Comparison of ENCODE assay signal across 7 cellular contexts in genomic region chr16:18493903-18494480, GRCh38.
DNase-seq lines count a peak whose midpoint lies in the region; ATAC-seq, FAIRE-seq and TF ChIP-seq lines count a peak whose summit lies in the region.
"Not testable (repeated sequence)": the region's sequence is repeated elsewhere in the genome, so short reads cannot be mapped to it uniquely, and the experiment has no call there.

No MANE protein-coding gene starts in this region.

- H3K4me2 ChIP-seq in HepG2 (ENCODE audit: low read depth, low read length), result not testable (repeated sequence)

- not testable (repeated sequence) for H3K79me2 ChIP-seq in HepG2 (ENCODE audit: insufficient read depth, low read length)

- TF ChIP-seq CTCF in RWPE2 (IDR thresholded peaks at IDR 0.05; ENCODE audit: poor library complexity, severe bottlenecking); HepG2 (CRISPR knock-in tag; IDR thresholded peaks at IDR 0.05); omental fat pad (IDR thresholded peaks at IDR 0.05); upper lobe of left lung (IDR thresholded peaks at IDR 0.05): not testable (repeated sequence)

- H2AFZ ChIP-seq in HepG2 (ENCODE audit: low read length), result not testable (repeated sequence)

- FAIRE-seq in HepG2 (lab: Jason Lieb, UNC), result not testable (repeated sequence)

- CTCF ChIA-PET in HepG2 (lab: Yijun Ruan, JAX; ENCODE audit: low intra/inter-chr PET ratio, low total read pairs), result not testable (repeated sequence)

- not testable (repeated sequence) for DNase-seq in RWPE2 (ENCODE audit: low spot score); Right ventricle myocardium superior; left ventricle myocardium superior; HepG2 (ENCODE audit: low spot score); omental fat pad (ENCODE audit: low spot score); upper lobe of left lung

- H3K9ac ChIP-seq in HepG2 (ENCODE audit: insufficient read depth, low read depth, low read length), result not testable (repeated sequence)

- peak; percentile 83 for ATAC-seq in RWPE2 (ENCODE audit: low read depth)
- ATAC-seq in esophagus mucosa, result peak; percentile 38
- peak; percentile 92 for ATAC-seq in Right ventricle myocardium superior (ENCODE audit: poor library complexity)
- ATAC-seq in left ventricle myocardium superior, result peak; percentile 93
- ATAC-seq in HepG2, result peak; percentile 35
- ATAC-seq in omental fat pad (ENCODE audit: low FRiP score), result peak; percentile 75
- ATAC-seq in upper lobe of left lung (ENCODE audit: low FRiP score in 2 of 2), result peak; percentile 62 to 96

- not testable (repeated sequence) for TF ChIP-seq POLR2A in HepG2 (IDR thresholded peaks at IDR 0.05; ENCODE audit: insufficient read depth in 1 of 2, low read depth in 2 of 2, low read length in 2 of 2); upper lobe of left lung (IDR thresholded peaks at IDR 0.05)

- not testable (repeated sequence) for H4K20me1 ChIP-seq in HepG2 (ENCODE audit: insufficient read depth, low read length)

- in situ Hi-C loops in HepG2 (cut with HindIII; ENCODE audit: extremely low pct_ligation_motif_present, low pct_unique_long_range_greater_than_20kb), result not testable (repeated sequence)

- intact Hi-C loops in Right ventricle myocardium superior (cut with DNase I); left ventricle myocardium superior (cut with micrococcal nuclease); HepG2 (cut with micrococcal nuclease; ENCODE audit: unreplicated experiment): not testable (repeated sequence)

- no CpG with 5 or more reads among the region's 6 CpGs for WGBS in HepG2 (ENCODE audit: low lambda C conversion rate)
- WGBS in upper lobe of left lung, 2 donors, result no CpG with 5 or more reads among the region's 6 CpGs

- H3K27me3 ChIP-seq in RWPE2 (ENCODE audit: insufficient read depth, poor library complexity, severe bottlenecking); HepG2 (ENCODE audit: control insufficient read depth in 1 of 2, insufficient read depth in 2 of 2, low read length in 2 of 2); upper lobe of left lung: not testable (repeated sequence)

- not testable (repeated sequence) for H3K4me3 ChIP-seq in RWPE2 (ENCODE audit: severe bottlenecking); HepG2 (replicated peaks in 1 of 3; ENCODE audit: insufficient read depth in 1 of 3, low read depth in 2 of 3, low read length in 3 of 3); upper lobe of left lung

- H3K36me3 ChIP-seq in RWPE2 (ENCODE audit: low read depth); HepG2 (replicated peaks in 1 of 2; ENCODE audit: control insufficient read depth in 1 of 2, insufficient read depth in 2 of 2, low read length in 2 of 2); upper lobe of left lung: not testable (repeated sequence)

- TF ChIP-seq EP300 in HepG2 (IDR thresholded peaks at IDR 0.05; ENCODE audit: low read depth in 2 of 2, low read length in 2 of 2); HepG2 (CRISPR knock-in tag; IDR thresholded peaks at IDR 0.05; ENCODE audit: borderline replicate concordance); upper lobe of left lung (IDR thresholded peaks at IDR 0.05): not testable (repeated sequence)

- POLR2A ChIA-PET in HepG2 (lab: Yijun Ruan, JAX), result not testable (repeated sequence)

- not testable (repeated sequence) for H3K9me3 ChIP-seq in RWPE2 (ENCODE audit: severe bottlenecking); HepG2 (ENCODE audit: low read length); upper lobe of left lung

- not testable (repeated sequence) for TF ChIP-seq RAD21 in HepG2 (CRISPR knock-in tag; IDR thresholded peaks at IDR 0.05)

- not testable (repeated sequence) for H3K27ac ChIP-seq in RWPE2 (ENCODE audit: poor library complexity, severe bottlenecking); HepG2 (ENCODE audit: extremely low read length, insufficient read depth, low read length); upper lobe of left lung

- BruUV-seq in HepG2 (replicated peaks; lab: Mats Ljungman, UMichigan), result TSS peak; percentile 45

- H3K4me1 ChIP-seq in RWPE2 (ENCODE audit: insufficient read depth, poor library complexity, severe bottlenecking); HepG2 (ENCODE audit: insufficient read depth, low read length); upper lobe of left lung: not testable (repeated sequence)

Comparison
In these comparisons a context has a peak if more than half of its experiments do, and no peak if none do; other contexts are left out.
1. ATAC-seq: peak in every context shown above with its lines; median percentile 93 in left ventricle myocardium superior; 92 in Right ventricle myocardium superior; 83 in RWPE2; 79 in upper lobe of left lung; 75 in omental fat pad; 38 in esophagus mucosa; 35 in HepG2.